In genomic region chr2:12762976-12763375, GRCh38 we compare ENCODE assay signal across 20 cellular contexts. TPM values are rescaled to one million over a fixed set of nuclear protein-coding genes. Genes with fewer than 3 reads are reported as not detected.
DNase-seq lines count a peak whose midpoint lies in the region; ATAC-seq and TF ChIP-seq lines count a peak whose summit lies in the region.
"Had no signal": no experiment of that assay in that cellular context is flagged by ENCODE, and none has a peak within 500 bp of the region (broad histone marks: within the 10 kb centered on the region; RNA-seq: fewer than 3 reads in every experiment).

No MANE protein-coding gene starts in this region.

- H3K27me3 Mint-ChIP-seq in MCF 10A (ENCODE audit: insufficient read depth, unreplicated experiment) = peaks cover 2% of the 10 kb centered on the region

- H3K27ac ChIP-seq in breast epithelium = no peak overlapping the region
- H3K27ac ChIP-seq: 22Rv1, C4-2B had no signal

- H3K4me3 Mint-ChIP-seq in MCF 10A (ENCODE audit: unreplicated experiment) = no peak overlapping the region

- TF ChIP-seq CTCF in MCF 10A (IDR thresholded peaks at IDR 0.05; ENCODE audit: unreplicated experiment) (no peak), breast epithelium (IDR thresholded peaks at IDR 0.05) (no peak), omental fat pad (IDR thresholded peaks at IDR 0.05) (no peak)

- H3K27me3 ChIP-seq in breast epithelium = no peaks in the 10 kb centered on the region

- no peaks in the 10 kb centered on the region for H3K9me3 Mint-ChIP-seq in MCF 10A (ENCODE audit: unreplicated experiment)

- H3K4me3 ChIP-seq in breast epithelium = no peak overlapping the region

- H3K9me3 ChIP-seq in breast epithelium = no peaks in the 10 kb centered on the region

- intact Hi-C loops in MCF 10A (cut with micrococcal nuclease) (no loop called here), breast epithelium (cut with DNase I; ENCODE audit: low total_unique reads) (no loop called here)

- ATAC-seq in omental fat pad (ENCODE audit: low FRiP score) (peak; percentile 75), HG03442 (IDR thresholded peaks at IDR 0.05; ENCODE audit: unreplicated experiment) (no peak)
- ATAC-seq: HepG2 had no signal

- H3K4me1 Mint-ChIP-seq in MCF 10A (ENCODE audit: insufficient read depth, unreplicated experiment) = peaks cover 7% of the 10 kb centered on the region

- no peaks in the 10 kb centered on the region for H3K36me3 Mint-ChIP-seq in MCF 10A (ENCODE audit: insufficient read depth, unreplicated experiment)

- H3K27ac Mint-ChIP-seq in MCF 10A (ENCODE audit: low read depth, unreplicated experiment) = no peak overlapping the region

- no peaks in the 10 kb centered on the region for H3K36me3 ChIP-seq in breast epithelium

- CTCF ChIA-PET in MCF 10A (lab: Yijun Ruan, JAX) = interaction anchor here (0.6 kb wide), 1 partner anchor 501 kb away, joined by 3 read pairs; no protein-coding TSS in a partner anchor

- no peaks in the 10 kb centered on the region for H3K4me1 ChIP-seq in breast epithelium

- TF ChIP-seq POLR2A in breast epithelium (IDR thresholded peaks at IDR 0.05) = no peak

- DNase-seq in MCF 10A (ENCODE audit: unreplicated experiment) = peak; percentile 3
- no peak for DNase-seq in breast epithelium (ENCODE audit: low spot score in 2 of 2)
- peak; percentile 13 for DNase-seq in astrocyte of the hippocampus (ENCODE audit: low read depth, low spot score)
- no peak for DNase-seq in omental fat pad (ENCODE audit: low spot score)
- DNase-seq in NCI-H1048 (lab: John Stamatoyannopoulos, UW) = no peak
- no peak for DNase-seq in activated CD4-positive, CD25-positive, alpha-beta regulatory T cell treated with anti-CD3 and anti-CD28 coated beads, Interleukin-2, amount 50 U/mL, for 72 hours
- DNase-seq in NOMO-1 treated with DMSO at 0.1 percent for 48 hours (lab: John Stamatoyannopoulos, UW; ENCODE audit: unreplicated experiment) = no peak
- DNase-seq: DND-41, GDM1, MM.1S, NCI-H1105 treated with DMSO at 0.1 percent for 48 hours, NCI-H187, NCI-H345, NCI-H526 treated with DMSO at 0.1 percent for 48 hours, RPMI8226, SIG-M5 had no signal

- no TSS peak for BruUV-seq in MCF 10A (replicated peaks; lab: Mats Ljungman, UMichigan)

- POLR2A ChIA-PET in MCF 10A (lab: Yijun Ruan, JAX) = no interaction called here

RNA-seq across cellular contexts. Expression of gene TRIB2, which starts 46.2 kb away (rescaled TPM):
- 12.9 and 14.3 TPM in 2 replicates for total RNA-seq in MCF 10A (2022)
- 10 to 100 TPM; 17.6 to 62.9 (median 49.6) TPM for total RNA-seq in breast epithelium
- total RNA-seq in omental fat pad = 100 to 1,000 TPM in 1 of 4 donors, 10 to 100 TPM in 3; 27.8 to 144 (median 63.2) TPM

Comparison
In these comparisons a context has a peak if more than half of its experiments do, and no peak if none do; other contexts are left out.
1. DNase-seq: peak in MCF 10A (single experiment) and astrocyte of the hippocampus (single experiment); none in breast epithelium (0 of 2), omental fat pad (single experiment), NCI-H1048 (single experiment), activated CD4-positive, CD25-positive, alpha-beta regulatory T cell treated with anti-CD3 and anti-CD28 coated beads, Interleukin-2, amount 50 U/mL, for 72 hours (single experiment) and NOMO-1 treated with DMSO at 0.1 percent for 48 hours (single experiment).